Comparison of ENCODE assay signal across 2 cellular contexts in the genomic region with DNA sequence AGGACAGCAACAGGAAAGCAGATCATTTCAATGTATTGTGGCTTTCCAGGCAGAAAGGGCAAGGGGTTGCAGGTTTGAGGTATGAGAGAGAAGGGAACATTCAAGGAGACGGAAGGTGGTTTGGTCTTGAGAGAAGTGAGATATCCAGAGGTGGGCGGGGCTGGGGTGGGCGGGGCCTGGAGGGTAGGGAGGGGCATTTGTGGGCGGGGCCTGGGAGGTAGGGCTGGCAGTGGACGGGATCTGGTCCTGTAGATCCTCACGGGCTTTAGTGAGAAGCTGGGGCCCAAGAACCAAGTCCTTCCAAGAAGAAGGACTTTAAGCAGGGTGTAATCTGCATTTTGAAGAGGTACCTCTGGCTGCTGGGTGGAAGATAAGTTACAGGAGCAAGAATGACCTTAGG.
TF ChIP-seq lines count a peak whose summit lies in the region.

No MANE protein-coding gene starts in this region.

TF ChIP-seq in GM23338, 12 proteins besides CTCF, POLR2A, EP300 and RAD21 (continued from another document):
- TF ChIP-seq NANOG (IDR thresholded peaks at IDR 0.05; ENCODE audit: borderline replicate concordance): no peak
- no peak for TF ChIP-seq REST (IDR thresholded peaks at IDR 0.05; ENCODE audit: unreplicated experiment)
- TF ChIP-seq POLR2AphosphoS5 (IDR thresholded peaks at IDR 0.05; ENCODE audit: low read depth): no peak
- no peak for TF ChIP-seq STAT1 (IDR thresholded peaks at IDR 0.05; ENCODE audit: unreplicated experiment)

TF ChIP-seq in H1, 55 proteins besides CTCF, POLR2A, EP300 and RAD21 (continued from another document):
- TF ChIP-seq USF2 (IDR thresholded peaks at IDR 0.05; ENCODE audit: low read length) (no peak), KDM1A (IDR thresholded peaks at IDR 0.05; ENCODE audit: borderline replicate concordance, low read length) (no peak), CHD1 (IDR thresholded peaks at IDR 0.05; ENCODE audit: low read depth, low read length) (no peak), BCL11A (IDR thresholded peaks at IDR 0.05; ENCODE audit: low read depth in 2 of 2, low read length in 2 of 2) (no peak), TCF12 (IDR thresholded peaks at IDR 0.05; ENCODE audit: low read depth, low read length) (no peak), RFX5 (IDR thresholded peaks at IDR 0.05; ENCODE audit: borderline replicate concordance, low read depth, low read length) (no peak), NRF1 (IDR thresholded peaks at IDR 0.05; ENCODE audit: low read depth, low read length) (no peak), EZH2 (IDR thresholded peaks at IDR 0.05; ENCODE audit: low read depth, low read length, severe bottlenecking) (no peak)
